21 cellular contexts compared by ENCODE assay signal in the genomic region with DNA sequence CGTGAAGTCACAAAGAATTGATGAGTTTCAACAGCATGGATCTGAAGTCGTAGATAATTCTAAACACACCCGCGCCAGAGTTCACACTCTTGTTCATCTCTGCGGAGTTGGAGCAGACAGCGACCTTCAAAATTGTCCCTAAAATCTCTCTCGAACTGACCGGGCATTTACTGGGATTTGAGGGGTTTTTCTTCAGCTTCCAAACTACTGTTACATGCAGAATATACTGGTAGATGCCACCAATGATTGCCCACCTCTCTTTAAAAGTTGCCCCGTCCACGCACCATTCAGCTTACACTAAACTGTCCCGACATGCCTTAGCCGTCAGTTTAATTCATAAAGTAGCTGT. TPM values are rescaled to one million over a fixed set of nuclear protein-coding genes. Genes with fewer than 3 reads are reported as not detected.
DNase-seq lines count a peak whose midpoint lies in the region; ATAC-seq and TF ChIP-seq lines count a peak whose summit lies in the region.
"Had no signal": no experiment of that assay in that cellular context is flagged by ENCODE, and none has a peak within 500 bp of the region (broad histone marks: within the 10 kb centered on the region; RNA-seq: fewer than 3 reads in every experiment).

No MANE protein-coding gene starts in this region.

- TF ChIP-seq CTCF in epithelial cell of esophagus (IDR thresholded peaks at IDR 0.05; ENCODE audit: insufficient read depth, low read depth, low read length, missing control alignments) (no peak), nephron progenitor cell (IDR thresholded peaks at IDR 0.05) (no peak)

- H3K4me1 Mint-ChIP-seq in nephron progenitor cell = peaks cover 48% of the 10 kb centered on the region

- no peak overlapping the region for H3K27ac Mint-ChIP-seq in nephron progenitor cell
- H3K27ac Mint-ChIP-seq: CD8-positive, alpha-beta T cell; stimulated activated naive CD8-positive, alpha-beta T cell treated with anti-CD3 and anti-CD28 coated beads, Interleukin-15, Interleukin-2, amounts not matched to agents 100 ng/mL and 50 ng/mL, for 24 hours had no signal

- H3K27ac ChIP-seq in BLaER1 (no peak overlapping the region), HUES64 (ENCODE audit: low read depth, low read length) (no peak overlapping the region)
- H3K27ac ChIP-seq: right lobe of liver had no signal

- H3K4me1 ChIP-seq in BLaER1 (peaks cover 14% of the 10 kb centered on the region), HUES64 (ENCODE audit: insufficient read depth, low read length) (peaks cover 49% of the 10 kb centered on the region)

- peaks cover 94% of the 10 kb centered on the region for H3K27me3 Mint-ChIP-seq in nephron progenitor cell (ENCODE audit: low read depth, poor library complexity)

- H3K9ac ChIP-seq in BLaER1 = no peak overlapping the region
- no peak overlapping the region for H3K9ac ChIP-seq in HUES64 (ENCODE audit: low read depth, low read length)

- no peaks in the 10 kb centered on the region for H3K36me3 Mint-ChIP-seq in nephron progenitor cell (ENCODE audit: low read depth)
- H3K36me3 Mint-ChIP-seq: CD8-positive, alpha-beta T cell had no signal

- H3K4me3 ChIP-seq in BLaER1 = no peak overlapping the region
- H3K4me3 ChIP-seq in HUES64 (ENCODE audit: low read length) = peak overlapping the region; percentile 49
- peak overlapping the region; percentile 50 for H3K4me3 ChIP-seq in epithelial cell of esophagus (ENCODE audit: low read length)
- H3K4me3 ChIP-seq: right lobe of liver had no signal

- WGBS in HUES64 = under 1% methylated on average over 12 of the region's 12 CpGs

- no peaks in the 10 kb centered on the region for H3K9me3 Mint-ChIP-seq in nephron progenitor cell
- H3K9me3 Mint-ChIP-seq: CD8-positive, alpha-beta T cell had no signal

- DNase-seq in epithelial cell of esophagus (ENCODE audit: low read depth) (no peak), nephron progenitor cell (no peak), HuH-7.5 (ENCODE audit: low spot score) (no peak), NCI-H524 treated with DMSO at 0.1 percent for 48 hours (lab: John Stamatoyannopoulos, UW) (no peak), NCI-H1694 treated with DMSO at 0.1 percent for 48 hours (lab: John Stamatoyannopoulos, UW) (no peak)
- DNase-seq: ACHN; activated CD4-positive, alpha-beta T cell treated with anti-CD3 and anti-CD28 coated beads, Interleukin-2, amount 50 U/mL, for 48 hours; activated naive CD4-positive, alpha-beta T cell treated with anti-CD3 and anti-CD28 coated beads, Interleukin-2, amount 50 U/mL, for 16 hours; activated T-cell treated with anti-CD3 and anti-CD28 coated beads, Interleukin-2, amount 50 U/mL, for 1 hour; CD8-positive, alpha-beta T cell; dermis blood vessel endothelial cell; IMR-90; NCI-H2029; occipital lobe; right lobe of liver had no signal

- peak overlapping the region; percentile 76 for H3K4me3 Mint-ChIP-seq in nephron progenitor cell
- H3K4me3 Mint-ChIP-seq: CD8-positive, alpha-beta T cell; stimulated activated naive CD8-positive, alpha-beta T cell treated with anti-CD3 and anti-CD28 coated beads, Interleukin-15, Interleukin-2, amounts not matched to agents 100 ng/mL and 50 ng/mL, for 24 hours had no signal

- H3K4me2 ChIP-seq in BLaER1 = peak overlapping the region; percentile 59

- H4K20me1 ChIP-seq in BLaER1 = no peaks in the 10 kb centered on the region

- H3K27me3 ChIP-seq in BLaER1 (peaks cover 19% of the 10 kb centered on the region; the same call in 1 of the 2 replicates), HUES64 (ENCODE audit: insufficient read depth, low read length) (peaks cover 99% of the 10 kb centered on the region)

- H3K9me3 ChIP-seq in BLaER1 (peaks cover 19% of the 10 kb centered on the region), HUES64 (ENCODE audit: insufficient read depth, low read depth, low read length) (no peaks in the 10 kb centered on the region)
- H3K9me3 ChIP-seq: right lobe of liver had no signal

- no peak for ATAC-seq in GM18511 (IDR thresholded peaks at IDR 0.05; ENCODE audit: unreplicated experiment)
- ATAC-seq: CD8-positive, alpha-beta T cell; esophagus mucosa; HCT116 had no signal

- H3K36me3 ChIP-seq in BLaER1 = no peaks in the 10 kb centered on the region
- H3K36me3 ChIP-seq in HUES64 (ENCODE audit: insufficient read depth, low read length) = no peaks in the 10 kb centered on the region
- H3K36me3 ChIP-seq: right lobe of liver had no signal

RNA-seq across cellular contexts. Expression of a gene that starts 5.2 kb away (rescaled TPM):
- polyA plus RNA-seq in HUES64 (2013, experiment 1 of 2) = 0.90 TPM
- 0.51 TPM for polyA plus RNA-seq in HUES64 (2013, experiment 2 of 2)
- polyA plus RNA-seq: IMR-90 had no signal
